13 cellular contexts compared by ENCODE assay signal in the genomic region with DNA sequence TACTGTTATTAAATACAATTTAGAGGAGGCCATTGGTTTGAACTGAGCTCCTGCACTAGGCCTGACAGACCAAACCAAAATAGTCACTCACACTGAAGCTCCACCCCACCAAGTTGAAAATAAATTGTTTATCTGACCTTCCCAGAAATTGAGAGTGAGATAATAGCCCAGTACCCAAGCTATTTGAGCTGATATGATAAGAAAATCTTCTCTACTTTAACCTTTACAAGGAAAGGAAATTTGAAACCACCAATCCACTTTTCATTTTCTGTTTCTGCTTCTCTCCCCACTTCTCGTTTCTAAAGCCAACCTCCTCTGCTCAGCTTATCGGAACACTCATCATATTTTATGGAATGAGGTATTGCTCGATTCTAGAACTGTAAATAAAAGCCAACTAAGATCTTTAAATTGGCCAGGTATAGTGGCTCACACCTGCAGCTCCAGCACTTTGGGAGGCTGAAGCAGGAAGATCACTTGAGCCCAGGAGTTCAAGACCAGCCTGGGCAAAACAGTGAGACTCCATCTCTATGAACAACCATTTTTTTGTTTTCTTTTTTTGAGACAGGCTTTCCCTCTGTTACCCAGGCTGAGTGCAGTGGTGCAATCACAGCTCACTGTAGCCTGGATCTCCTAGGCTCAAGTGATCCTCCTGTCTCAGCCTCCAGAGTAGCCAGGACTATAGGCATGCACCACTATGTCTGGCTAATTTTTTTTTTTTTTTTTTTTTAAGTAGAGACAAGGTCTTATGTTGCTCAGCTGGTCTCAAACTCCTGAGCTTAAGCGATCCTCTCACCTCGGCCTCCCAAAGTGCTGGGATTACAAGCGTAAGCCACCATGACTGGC. TPM values are rescaled to one million over a fixed set of nuclear protein-coding genes. Genes with fewer than 3 reads are reported as not detected.
DNase-seq lines count a peak whose midpoint lies in the region; ATAC-seq lines count a peak whose summit lies in the region.
"Had no signal": no experiment of that assay in that cellular context is flagged by ENCODE, and none has a peak within 500 bp of the region (broad histone marks: within the 10 kb centered on the region; RNA-seq: fewer than 3 reads in every experiment).

No MANE protein-coding gene starts in this region.

- POLR2A ChIA-PET in activated CD4-positive, alpha-beta T cell treated with anti-CD3 and anti-CD28 coated beads for 36 hours (lab: Charles Lee), result interaction anchor here (0.6 to 2.9 kb wide), 15 partner anchors 11 to 508 kb away, joined by 3 to 34 read pairs (median 5); a partner anchor contains a TSS
- POLR2A ChIA-PET in activated CD4-positive, alpha-beta memory T cell treated with anti-CD3 and anti-CD28 coated beads for 36 hours (lab: Charles Lee), result interaction anchor here (0.6 to 5.0 kb wide), 14 partner anchors 13 to 872 kb away, joined by 3 to 203 read pairs (median 7); a partner anchor contains a TSS

- peak overlapping the region; percentile 44 for H3K4me3 Mint-ChIP-seq in activated CD4-positive, alpha-beta T cell treated with anti-CD3 and anti-CD28 coated beads for 36 hours
- H3K4me3 Mint-ChIP-seq in activated CD4-positive, alpha-beta memory T cell treated with anti-CD3 and anti-CD28 coated beads for 36 hours, result peak overlapping the region; percentile 63

- intact Hi-C loops in activated CD4-positive, alpha-beta T cell treated with anti-CD3 and anti-CD28 coated beads for 36 hours (cut with DNase I, micrococcal nuclease), result loop anchor here (1.0 kb wide), 8 partner anchors 15 to 477 kb away; a partner anchor contains a TSS
- intact Hi-C loops in activated CD4-positive, alpha-beta memory T cell treated with anti-CD3 and anti-CD28 coated beads for 36 hours (cut with micrococcal nuclease), result loop anchor here (1.0 to 2.0 kb wide), 10 partner anchors 15 to 110 kb away; no protein-coding TSS in a partner anchor

- ATAC-seq in activated CD4-positive, alpha-beta T cell treated with anti-CD3 and anti-CD28 coated beads for 36 hours, result peak; percentile 23
- ATAC-seq in GM18858 (IDR thresholded peaks at IDR 0.05; ENCODE audit: unreplicated experiment) (no peak), GM18907 (IDR thresholded peaks at IDR 0.05; ENCODE audit: unreplicated experiment) (no peak)

- H3K9me3 Mint-ChIP-seq in activated CD4-positive, alpha-beta T cell treated with anti-CD3 and anti-CD28 coated beads for 36 hours (ENCODE audit: low read depth), result no peaks in the 10 kb centered on the region
- H3K9me3 Mint-ChIP-seq in activated CD4-positive, alpha-beta memory T cell treated with anti-CD3 and anti-CD28 coated beads for 36 hours, result peaks cover 3% of the 10 kb centered on the region

- H3K27me3 Mint-ChIP-seq in activated CD4-positive, alpha-beta T cell treated with anti-CD3 and anti-CD28 coated beads for 36 hours, result no peaks in the 10 kb centered on the region
- no peaks in the 10 kb centered on the region for H3K27me3 Mint-ChIP-seq in activated CD4-positive, alpha-beta memory T cell treated with anti-CD3 and anti-CD28 coated beads for 36 hours

- no peaks in the 10 kb centered on the region for H3K36me3 ChIP-seq in muscle layer of duodenum (ENCODE audit: control insufficient read depth in 1 of 2, insufficient read depth in 2 of 2, low read length in 2 of 2)
- H3K36me3 ChIP-seq: HAP-1, thyroid gland had no signal

- H3K36me3 Mint-ChIP-seq in activated CD4-positive, alpha-beta T cell treated with anti-CD3 and anti-CD28 coated beads for 36 hours (ENCODE audit: low read depth), result no peaks in the 10 kb centered on the region
- peaks cover 2% of the 10 kb centered on the region for H3K36me3 Mint-ChIP-seq in activated CD4-positive, alpha-beta memory T cell treated with anti-CD3 and anti-CD28 coated beads for 36 hours

- H3K27me3 ChIP-seq in muscle layer of duodenum (ENCODE audit: low read depth, low read length), result no peaks in the 10 kb centered on the region
- H3K27me3 ChIP-seq: thyroid gland had no signal

- peak; percentile 28 for DNase-seq in activated CD4-positive, alpha-beta T cell treated with anti-CD3 and anti-CD28 coated beads for 36 hours
- no peak for DNase-seq in activated CD4-positive, alpha-beta T cell treated with anti-CD3 and anti-CD28 coated beads for 4 hours
- DNase-seq in HUDEP-2 (lab: John Stamatoyannopoulos, UW; ENCODE audit: unreplicated experiment in 76 of 76) (peak in 48 of 76 experiments; percentile 6 to 91 (median 66)), inferior parietal cortex (ENCODE audit: extremely low spot score) (no peak)
- peak; percentile 29 for DNase-seq in activated CD4-positive, alpha-beta memory T cell treated with anti-CD3 and anti-CD28 coated beads for 36 hours
- DNase-seq: NCI-H1092; NK-92 treated with Interleukin-12 subunit alpha and Interleukin-12 subunit beta, amount 100 ng/mL, for 24 hours; thyroid gland had no signal

- H3K27ac ChIP-seq in muscle layer of duodenum (ENCODE audit: low read length), result peak overlapping the region; percentile 46
- H3K27ac ChIP-seq: thyroid gland, VCaP had no signal

- H3K9me3 ChIP-seq in muscle layer of duodenum (ENCODE audit: control insufficient read depth in 1 of 2, low read length in 2 of 2), result no peaks in the 10 kb centered on the region
- H3K9me3 ChIP-seq: HAP-1, thyroid gland had no signal

- peaks cover 63% of the 10 kb centered on the region for H3K4me1 Mint-ChIP-seq in activated CD4-positive, alpha-beta T cell treated with anti-CD3 and anti-CD28 coated beads for 36 hours
- peaks cover 72% of the 10 kb centered on the region for H3K4me1 Mint-ChIP-seq in activated CD4-positive, alpha-beta memory T cell treated with anti-CD3 and anti-CD28 coated beads for 36 hours (ENCODE audit: low read depth)

- H3K27ac Mint-ChIP-seq in activated CD4-positive, alpha-beta T cell treated with anti-CD3 and anti-CD28 coated beads for 36 hours, result peak overlapping the region; percentile 98
- peak overlapping the region; percentile 91 for H3K27ac Mint-ChIP-seq in activated CD4-positive, alpha-beta memory T cell treated with anti-CD3 and anti-CD28 coated beads for 36 hours

- no peaks in the 10 kb centered on the region for H3K4me1 ChIP-seq in muscle layer of duodenum (ENCODE audit: control insufficient read depth in 1 of 2, insufficient read depth in 2 of 2, low read length in 2 of 2)
- H3K4me1 ChIP-seq: thyroid gland had no signal

- no peak overlapping the region for H3K4me3 ChIP-seq in muscle layer of duodenum (ENCODE audit: low read depth in 1 of 2, low read length in 2 of 2)
- H3K4me3 ChIP-seq: HAP-1, thyroid gland had no signal

- CTCF ChIA-PET in activated CD4-positive, alpha-beta T cell treated with anti-CD3 and anti-CD28 coated beads for 36 hours (lab: Charles Lee), result interaction anchor here (0.6 to 4.3 kb wide), 13 partner anchors 11 to 247 kb away, joined by 3 to 51 read pairs (median 4); a partner anchor contains a TSS
- CTCF ChIA-PET in activated CD4-positive, alpha-beta memory T cell treated with anti-CD3 and anti-CD28 coated beads for 36 hours (lab: Charles Lee), result interaction anchor here (0.7 to 6.0 kb wide), 13 partner anchors 13 to 144 kb away, joined by 3 to 76 read pairs (median 6); a partner anchor contains a TSS

RNA-seq across cellular contexts. Expression of a gene that starts 13.3 kb away (rescaled TPM):
- total RNA-seq in activated CD4-positive, alpha-beta T cell treated with anti-CD3 and anti-CD28 coated beads for 36 hours, result 10 to 100 TPM; 56.0 to 57.8 TPM
- total RNA-seq in activated CD4-positive, alpha-beta memory T cell treated with anti-CD3 and anti-CD28 coated beads for 36 hours, result 10 to 100 TPM; 90.2 to 95.3 TPM

RNA-seq across cellular contexts. Expression of a gene that starts 49.9 kb away (rescaled TPM):
- 10 to 100 TPM; 53.5 to 59.8 TPM for total RNA-seq in activated CD4-positive, alpha-beta T cell treated with anti-CD3 and anti-CD28 coated beads for 36 hours
- 100 to 1,000 TPM; 106 to 108 TPM for total RNA-seq in activated CD4-positive, alpha-beta memory T cell treated with anti-CD3 and anti-CD28 coated beads for 36 hours

Comparison
In these comparisons a context has a peak if more than half of its experiments do, and no peak if none do; other contexts are left out.
1. DNase-seq: peak in activated CD4-positive, alpha-beta T cell treated with anti-CD3 and anti-CD28 coated beads for 36 hours (single experiment), HUDEP-2 (48 of 76) and activated CD4-positive, alpha-beta memory T cell treated with anti-CD3 and anti-CD28 coated beads for 36 hours (single experiment); none in activated CD4-positive, alpha-beta T cell treated with anti-CD3 and anti-CD28 coated beads for 4 hours (0 of 2) and inferior parietal cortex (single experiment).